Comparison of ENCODE assay signal across 8 cellular contexts in genomic region chr15:85615930-85616329, GRCh38.
DNase-seq lines count a peak whose midpoint lies in the region; ATAC-seq, FAIRE-seq and TF ChIP-seq lines count a peak whose summit lies in the region.

No MANE protein-coding gene starts in this region.

- peak; percentile 54 for ATAC-seq in GM21526 (IDR thresholded peaks at IDR 0.05; ENCODE audit: low FRiP score, unreplicated experiment)
- peak; percentile 62 to 83 (median 74) for ATAC-seq in right lobe of liver
- ATAC-seq in HG03571 (IDR thresholded peaks at IDR 0.05; ENCODE audit: unreplicated experiment) = no peak

- H3K9me3 ChIP-seq in right lobe of liver = no peaks in the 10 kb centered on the region

- TF ChIP-seq POLR2A in right lobe of liver (IDR thresholded peaks at IDR 0.05) = no peak

- intact Hi-C loops in right lobe of liver (cut with DNase I) = no loop called here

- no peak overlapping the region for H3K4me3 ChIP-seq in bronchial epithelial cell (ENCODE audit: low read depth, low read length)
- no peak overlapping the region for H3K4me3 ChIP-seq in right lobe of liver

- peaks cover 0 to 24% (median 5%) of the 10 kb centered on the region in 4 donors for H3K4me1 ChIP-seq in right lobe of liver

- H3K36me3 ChIP-seq in bronchial epithelial cell (ENCODE audit: control insufficient read depth, insufficient read depth, low read length) (peaks cover 1% of the 10 kb centered on the region), right lobe of liver (no peaks in the 10 kb centered on the region)

- FAIRE-seq in bronchial epithelial cell (lab: Jason Lieb, UNC) = no peak

- TF ChIP-seq CTCF in bronchial epithelial cell (IDR thresholded peaks at IDR 0.05; ENCODE audit: insufficient read depth, low read length, severe bottlenecking) (peak; percentile 20), right lobe of liver (IDR thresholded peaks at IDR 0.05) (peak; percentile 33 to 59 (median 53))

- DNase-seq in ELR (ENCODE audit: low read depth) (peak; percentile 54), MV-4-11 (lab: John Stamatoyannopoulos, UW) (peak; percentile 57), bronchial epithelial cell (ENCODE audit: low read depth) (peak; percentile 16), right lobe of liver (no peak), NCI-H2029 treated with DMSO at 0.1 percent for 48 hours (lab: John Stamatoyannopoulos, UW) (no peak)
- DNase-seq in stimulated activated CD8-positive, alpha-beta memory T cell treated with anti-CD3 and anti-CD28 coated beads, Interleukin-4, amount 100 ng/mL, for 48 hours = no peak

- no peak overlapping the region for H3K27ac ChIP-seq in right lobe of liver

- H3K27me3 ChIP-seq in bronchial epithelial cell (ENCODE audit: control insufficient read depth, insufficient read depth, low read length) (no peaks in the 10 kb centered on the region), right lobe of liver (no peaks in the 10 kb centered on the region)

Comparison
In these comparisons a context has a peak if more than half of its experiments do, and no peak if none do; other contexts are left out.
1. DNase-seq: peak in ELR (single experiment), MV-4-11 (single experiment) and bronchial epithelial cell (single experiment); none in right lobe of liver (0 of 3), stimulated activated CD8-positive, alpha-beta memory T cell treated with anti-CD3 and anti-CD28 coated beads, Interleukin-4, amount 100 ng/mL, for 48 hours (single experiment) and NCI-H2029 treated with DMSO at 0.1 percent for 48 hours (single experiment).